In genomic region chr2:202786792-202787191, GRCh38 we compare ENCODE assay signal across 23 cellular contexts.
"Had no signal": no experiment of that assay in that cellular context is flagged by ENCODE, and none has a peak within 500 bp of the region (broad histone marks: within the 10 kb centered on the region; RNA-seq: fewer than 3 reads in every experiment).

No MANE protein-coding gene starts in this region.

- H3K36me3 ChIP-seq: brain microvascular endothelial cell had no signal

- H3K27me3 Mint-ChIP-seq: activated naive CD4-positive, alpha-beta T cell treated with anti-CD3 and anti-CD28 coated beads, Interleukin-2, amount 50 U/mL, for 24 hours had no signal

- H3K9me3 Mint-ChIP-seq: activated naive CD4-positive, alpha-beta T cell treated with anti-CD3 and anti-CD28 coated beads, Interleukin-2, amount 50 U/mL, for 24 hours; T-helper 1 cell treated with Interleukin-12 subunit alpha and Interleukin-12 subunit beta and Interleukin-4 antibody, amounts not matched to agents 30 μg/mL and 1 μg/mL, for 36 hours had no signal

- H3K9ac ChIP-seq: KMS-11 had no signal

- H3K4me3 Mint-ChIP-seq: activated CD8-positive, alpha-beta T cell treated with anti-CD3 and anti-CD28 coated beads, Interleukin-2, amount 10 ng/mL, durations not matched to agents 7 days and 5 days; activated naive CD4-positive, alpha-beta T cell treated with anti-CD3 and anti-CD28 coated beads, Interleukin-2, amount 50 U/mL, for 24 hours; T-helper 1 cell treated with Interleukin-12 subunit alpha and Interleukin-12 subunit beta and Interleukin-4 antibody, amounts not matched to agents 30 μg/mL and 1 μg/mL, for 36 hours had no signal

- H3K27ac Mint-ChIP-seq: activated CD8-positive, alpha-beta T cell treated with anti-CD3 and anti-CD28 coated beads, Interleukin-2, amount 10 ng/mL, durations not matched to agents 7 days and 5 days; activated naive CD4-positive, alpha-beta T cell treated with anti-CD3 and anti-CD28 coated beads, Interleukin-2, amount 50 U/mL, for 24 hours; T-helper 1 cell treated with Interleukin-12 subunit alpha and Interleukin-12 subunit beta and Interleukin-4 antibody, amounts not matched to agents 30 μg/mL and 1 μg/mL, for 36 hours had no signal

- DNase-seq: activated CD4-positive, alpha-beta T cell treated with anti-CD3 and anti-CD28 coated beads for 48 hours; activated CD4-positive, alpha-beta T cell treated with anti-CD3 and anti-CD28 coated beads, Interleukin-2, amount 50 U/mL, for 4 hours; activated CD8-positive, alpha-beta memory T cell treated with anti-CD3 and anti-CD28 coated beads, Interleukin-2, amount 50 U/mL, for 48 hours; activated CD8-positive, alpha-beta T cell treated with anti-CD3 and anti-CD28 coated beads, Interleukin-2, amount 10 ng/mL, durations not matched to agents 7 days and 5 days; activated T-cell treated with anti-CD3 and anti-CD28 coated beads, Interleukin-2, amount 50 U/mL, for 1 hour; amniotic stem cell; brain microvascular endothelial cell; NCI-H1092; NCI-H1417 treated with DMSO at 0.1 percent for 48 hours; NCI-H1694; NCI-H2029; NCI-H2107; NCI-H2171 treated with DMSO at 0.1 percent for 48 hours; NCI-H345; NCI-H510A; NCI-H526 treated with DMSO at 0.1 percent for 48 hours; PC-3; SHP77 had no signal

- H3K4me2 ChIP-seq: KMS-11 had no signal

- H3K4me1 Mint-ChIP-seq: activated naive CD4-positive, alpha-beta T cell treated with anti-CD3 and anti-CD28 coated beads, Interleukin-2, amount 50 U/mL, for 24 hours had no signal

- ATAC-seq: activated CD4-positive, CD25-positive, alpha-beta regulatory T cell treated with anti-CD3 and anti-CD28 coated beads, Interleukin-2, amount 50 U/mL, for 24 hours; activated CD8-positive, alpha-beta T cell treated with anti-CD3 and anti-CD28 coated beads, Interleukin-2, amount 10 ng/mL, durations not matched to agents 7 days and 5 days; PC-3 had no signal

- H3K27me3 ChIP-seq: brain microvascular endothelial cell, cardiac muscle cell had no signal

- H3K27ac ChIP-seq: brain microvascular endothelial cell, cardiac muscle cell, KMS-11 had no signal

- H3K4me3 ChIP-seq: cardiac muscle cell had no signal
